36 cellular contexts compared by ENCODE assay signal in genomic region chr21:37574751-37575150, GRCh38.
"Had no signal": no experiment of that assay in that cellular context is flagged by ENCODE, and none has a peak within 500 bp of the region (broad histone marks: within the 10 kb centered on the region; RNA-seq: fewer than 3 reads in every experiment).

No MANE protein-coding gene starts in this region.

- H3K27ac ChIP-seq: adrenal gland, KMS-11, Peyer's patch, SJSA1, VCaP had no signal

- H3K36me3 ChIP-seq: adrenal gland, Peyer's patch, SJSA1 had no signal

- H3K9me3 ChIP-seq: adrenal gland had no signal

- ATAC-seq: activated CD8-positive, alpha-beta T cell treated with anti-CD3 and anti-CD28 coated beads for 36 hours; activated naive CD4-positive, alpha-beta T cell treated with anti-CD3 and anti-CD28 coated beads, Interleukin-2, amount 50 U/mL, for 72 hours; activated T-cell treated with anti-CD3 and anti-CD28 coated beads, Interleukin-2, amount 50 U/mL, for 72 hours; activated T-helper 17 cell treated with anti-CD3 and anti-CD28 coated beads, Interleukin-2, amount 50 U/mL, for 72 hours; PC-3; SK-N-SH treated with all-trans-retinoic acid at 6 μM for 48 hours had no signal

- H3K4me3 Mint-ChIP-seq: activated CD4-positive, alpha-beta T cell treated with anti-CD3 and anti-CD28 coated beads, Interleukin-2, amount 10 ng/mL, durations not matched to agents 24 days and 14 days; activated CD8-positive, alpha-beta T cell treated with anti-CD3 and anti-CD28 coated beads for 36 hours; activated T-cell treated with anti-CD3 and anti-CD28 coated beads, Interleukin-2, amount 50 U/mL, for 72 hours; activated T-helper 17 cell treated with anti-CD3 and anti-CD28 coated beads, Interleukin-2, amount 50 U/mL, for 72 hours; brain had no signal

- H3K4me3 ChIP-seq: adrenal gland, Peyer's patch, SJSA1 had no signal

- DNase-seq: activated CD4-positive, alpha-beta T cell treated with anti-CD3 and anti-CD28 coated beads, Interleukin-2, amount 10 ng/mL, durations not matched to agents 24 days and 14 days; activated CD4-positive, alpha-beta T cell treated with anti-CD3 and anti-CD28 coated beads, Interleukin-2, amount 50 U/mL, for 4 hours; activated CD8-positive, alpha-beta T cell treated with anti-CD3 and anti-CD28 coated beads for 36 hours; activated effector memory CD4-positive, alpha-beta T cell treated with anti-CD3 and anti-CD28 coated beads, Interleukin-2, amount 50 U/mL, for 16 hours; activated naive CD4-positive, alpha-beta T cell; activated T-cell treated with anti-CD3 and anti-CD28 coated beads, Interleukin-2, amount 50 U/mL, for 1 hour; activated T-cell treated with anti-CD3 and anti-CD28 coated beads, Interleukin-2, amount 50 U/mL, for 72 hours; adrenal gland; caudate nucleus; MM.1S; MV-4-11; NCI-H1092 treated with DMSO at 0.1 percent for 48 hours; NCI-H1417; NCI-H146; NCI-H187; NCI-H2029 treated with DMSO at 0.1 percent for 48 hours; NCI-H2107; NCI-H510A; NCI-H526; NCI-H748 treated with DMSO at 0.1 percent for 48 hours; NK-92 treated with Interleukin-12 subunit alpha and Interleukin-12 subunit beta, amount 100 ng/mL, for 24 hours; PC-3; Peyer's patch; RPMI8226; SHP77 treated with DMSO at 0.1 percent for 48 hours; SW 1271; T-helper 1 cell; T-helper 2 cell; T-helper 9 cell had no signal

- H3K27ac Mint-ChIP-seq: activated CD4-positive, alpha-beta T cell treated with anti-CD3 and anti-CD28 coated beads, Interleukin-2, amount 10 ng/mL, durations not matched to agents 24 days and 14 days; activated CD8-positive, alpha-beta T cell treated with anti-CD3 and anti-CD28 coated beads for 36 hours; activated T-cell treated with anti-CD3 and anti-CD28 coated beads, Interleukin-2, amount 50 U/mL, for 72 hours; activated T-helper 17 cell treated with anti-CD3 and anti-CD28 coated beads, Interleukin-2, amount 50 U/mL, for 72 hours had no signal

- H3K4me1 Mint-ChIP-seq: activated CD4-positive, alpha-beta T cell treated with anti-CD3 and anti-CD28 coated beads, Interleukin-2, amount 10 ng/mL, durations not matched to agents 24 days and 14 days; activated T-helper 17 cell treated with anti-CD3 and anti-CD28 coated beads, Interleukin-2, amount 50 U/mL, for 72 hours; brain had no signal

- H3K27me3 ChIP-seq: adrenal gland, Peyer's patch, SJSA1 had no signal

- H3K27me3 Mint-ChIP-seq: activated T-helper 17 cell treated with anti-CD3 and anti-CD28 coated beads, Interleukin-2, amount 50 U/mL, for 72 hours; brain had no signal
